7 cellular contexts compared by ENCODE assay signal in genomic region chr4:129093173-129093974, GRCh38.
DNase-seq lines count a peak whose midpoint lies in the region; ATAC-seq lines count a peak whose summit lies in the region.

Gene SCLT1 (minus strand): TSS chr4:129093539. CDS start chr4:129093103, 436 bp downstream.

- ATAC-seq in GM18508 (IDR thresholded peaks at IDR 0.05; ENCODE audit: insufficient read depth, unreplicated experiment) (peak; percentile 88), HG03025 (IDR thresholded peaks at IDR 0.05; ENCODE audit: low FRiP score, unreplicated experiment) (peak; percentile 97)

- DNase-seq in NCI-H2081 (lab: John Stamatoyannopoulos, UW), result peak; percentile 95 to 98
- DNase-seq in T1000 (lab: John Stamatoyannopoulos, UW), result peak; percentile 85
- DNase-seq in astrocyte of the hippocampus (ENCODE audit: low read depth, low spot score), result peak; percentile 100
- peak; percentile 94 to 95 for DNase-seq in hippocampal formation (lab: John Stamatoyannopoulos, UW)
- DNase-seq in retina, result peak; percentile 96

Comparison
In these comparisons a context has a peak if more than half of its experiments do, and no peak if none do; other contexts are left out.
1. Peak in every context shown above with its lines: DNase-seq and ATAC-seq.